ENCODE assay signal across 1 cellular context in genomic region chr18:3592864-3593263, GRCh38.
TF ChIP-seq lines count a peak whose summit lies in the region.

No MANE protein-coding gene starts in this region.

TF ChIP-seq in HCT116, 20 proteins besides CTCF, POLR2A, EP300 and RAD21 (continued from another document):
- TF ChIP-seq REST (IDR thresholded peaks at IDR 0.05; ENCODE audit: low read depth) (no peak), TCF7L2 (IDR thresholded peaks at IDR 0.05; ENCODE audit: borderline replicate concordance, extremely low read depth, insufficient read depth, insufficient read length) (no peak), EZH2phosphoT487 (IDR thresholded peaks at IDR 0.05; ENCODE audit: borderline replicate concordance) (no peak), POLR2AphosphoS5 (IDR thresholded peaks at IDR 0.05; ENCODE audit: low read depth, low read length) (no peak), ELF1 (IDR thresholded peaks at IDR 0.05; ENCODE audit: borderline replicate concordance, low read depth) (no peak)
